In genomic region chr2:191315365-191315752, GRCh38 we compare ENCODE assay signal across 15 cellular contexts.
DNase-seq lines count a peak whose midpoint lies in the region; ATAC-seq lines count a peak whose summit lies in the region.
"Had no signal": no experiment of that assay in that cellular context is flagged by ENCODE, and none has a peak within 500 bp of the region (broad histone marks: within the 10 kb centered on the region; RNA-seq: fewer than 3 reads in every experiment).

No MANE protein-coding gene starts in this region.

- no peak overlapping the region for H3K27ac ChIP-seq in BLaER1
- peak overlapping the region; percentile 93 for H3K27ac ChIP-seq in epithelial cell of prostate
- H3K27ac ChIP-seq: GM23248 had no signal

- H4K20me1 ChIP-seq in BLaER1: peaks cover 38% of the 10 kb centered on the region

- no peak overlapping the region for H3K9ac ChIP-seq in BLaER1
- H3K9ac ChIP-seq: GM23248 had no signal

- H3K36me3 Mint-ChIP-seq in stimulated activated memory B cell treated with anti-CD40 and anti-IgM and Interleukin-4, amounts not matched to agents 10 μg/mL and 1 μg/mL and 100 μg/mL, for 72 hours: no peaks in the 10 kb centered on the region
- H3K36me3 Mint-ChIP-seq in activated CD8-positive, alpha-beta T cell treated with anti-CD3 and anti-CD28 coated beads, Interleukin-2, amount 10 ng/mL, durations not matched to agents 7 days and 5 days (ENCODE audit: low read depth): no peaks in the 10 kb centered on the region
- H3K36me3 Mint-ChIP-seq: CD14-positive monocyte had no signal

- CTCF ChIA-PET in activated CD8-positive, alpha-beta T cell treated with anti-CD3 and anti-CD28 coated beads, Interleukin-2, amount 10 ng/mL, durations not matched to agents 7 days and 5 days (lab: Charles Lee): interaction anchor here (0.9 to 1.2 kb wide), 2 partner anchors 11 to 13 kb away, joined by 3 read pairs; no protein-coding TSS in a partner anchor

- H3K4me1 ChIP-seq in BLaER1: peaks cover 29% of the 10 kb centered on the region

- no peaks in the 10 kb centered on the region for H3K36me3 ChIP-seq in BLaER1

- no peaks in the 10 kb centered on the region for H3K27me3 Mint-ChIP-seq in stimulated activated memory B cell treated with anti-CD40 and anti-IgM and Interleukin-4, amounts not matched to agents 10 μg/mL and 1 μg/mL and 100 μg/mL, for 72 hours
- peaks cover 6% of the 10 kb centered on the region for H3K27me3 Mint-ChIP-seq in activated CD8-positive, alpha-beta T cell treated with anti-CD3 and anti-CD28 coated beads, Interleukin-2, amount 10 ng/mL, durations not matched to agents 7 days and 5 days (ENCODE audit: low read depth)

- no peak overlapping the region for H3K4me3 Mint-ChIP-seq in stimulated activated memory B cell treated with anti-CD40 and anti-IgM and Interleukin-4, amounts not matched to agents 10 μg/mL and 1 μg/mL and 100 μg/mL, for 72 hours
- H3K4me3 Mint-ChIP-seq in activated CD8-positive, alpha-beta T cell treated with anti-CD3 and anti-CD28 coated beads, Interleukin-2, amount 10 ng/mL, durations not matched to agents 7 days and 5 days: no peak overlapping the region
- H3K4me3 Mint-ChIP-seq: CD14-positive monocyte; CD8-positive, alpha-beta memory T cell had no signal

- H3K4me2 ChIP-seq in BLaER1: peak overlapping the region; percentile 47

- no peak for ATAC-seq in stimulated activated memory B cell treated with anti-CD40 and anti-IgM and Interleukin-4, amounts not matched to agents 10 μg/mL and 1 μg/mL and 100 μg/mL, for 72 hours
- no peak for ATAC-seq in activated CD8-positive, alpha-beta T cell treated with anti-CD3 and anti-CD28 coated beads, Interleukin-2, amount 10 ng/mL, durations not matched to agents 7 days and 5 days
- ATAC-seq in GM19351 (IDR thresholded peaks at IDR 0.05; ENCODE audit: unreplicated experiment): no peak

- peak overlapping the region; percentile 37 for H3K27ac Mint-ChIP-seq in stimulated activated memory B cell treated with anti-CD40 and anti-IgM and Interleukin-4, amounts not matched to agents 10 μg/mL and 1 μg/mL and 100 μg/mL, for 72 hours
- no peak overlapping the region for H3K27ac Mint-ChIP-seq in activated CD8-positive, alpha-beta T cell treated with anti-CD3 and anti-CD28 coated beads, Interleukin-2, amount 10 ng/mL, durations not matched to agents 7 days and 5 days
- H3K27ac Mint-ChIP-seq: CD14-positive monocyte; CD8-positive, alpha-beta memory T cell; IgD-negative memory B cell had no signal

- H3K27me3 ChIP-seq in BLaER1: no peaks in the 10 kb centered on the region

- H3K4me1 Mint-ChIP-seq in stimulated activated memory B cell treated with anti-CD40 and anti-IgM and Interleukin-4, amounts not matched to agents 10 μg/mL and 1 μg/mL and 100 μg/mL, for 72 hours: peaks cover 27% of the 10 kb centered on the region
- peaks cover 2% of the 10 kb centered on the region for H3K4me1 Mint-ChIP-seq in activated CD8-positive, alpha-beta T cell treated with anti-CD3 and anti-CD28 coated beads, Interleukin-2, amount 10 ng/mL, durations not matched to agents 7 days and 5 days (ENCODE audit: low read depth)
- H3K4me1 Mint-ChIP-seq: CD8-positive, alpha-beta memory T cell had no signal

- no peak overlapping the region for H3K4me3 ChIP-seq in BLaER1
- H3K4me3 ChIP-seq: GM23248 had no signal

- POLR2A ChIA-PET in activated CD8-positive, alpha-beta T cell treated with anti-CD3 and anti-CD28 coated beads, Interleukin-2, amount 10 ng/mL, durations not matched to agents 7 days and 5 days (lab: Charles Lee): no interaction called here

- no peaks in the 10 kb centered on the region for H3K9me3 ChIP-seq in BLaER1
- H3K9me3 ChIP-seq: Caco-2 had no signal

- no peaks in the 10 kb centered on the region for H3K9me3 Mint-ChIP-seq in stimulated activated memory B cell treated with anti-CD40 and anti-IgM and Interleukin-4, amounts not matched to agents 10 μg/mL and 1 μg/mL and 100 μg/mL, for 72 hours
- no peaks in the 10 kb centered on the region for H3K9me3 Mint-ChIP-seq in activated CD8-positive, alpha-beta T cell treated with anti-CD3 and anti-CD28 coated beads, Interleukin-2, amount 10 ng/mL, durations not matched to agents 7 days and 5 days (ENCODE audit: insufficient read depth)
- H3K9me3 Mint-ChIP-seq: CD8-positive, alpha-beta memory T cell; IgD-negative memory B cell had no signal

- DNase-seq in MV-4-11 (lab: John Stamatoyannopoulos, UW) (peak; percentile 13), epithelial cell of prostate (ENCODE audit: low read depth, low spot score) (no peak), NCI-H1436 treated with DMSO at 0.1 percent for 48 hours (lab: John Stamatoyannopoulos, UW) (no peak)
- no peak for DNase-seq in activated CD8-positive, alpha-beta T cell treated with anti-CD3 and anti-CD28 coated beads, Interleukin-2, amount 10 ng/mL, durations not matched to agents 7 days and 5 days
- DNase-seq: 8988T; Caco-2; CD8-positive, alpha-beta memory T cell; DND-41; GDM1; GM23248 had no signal
